In the genomic region with DNA sequence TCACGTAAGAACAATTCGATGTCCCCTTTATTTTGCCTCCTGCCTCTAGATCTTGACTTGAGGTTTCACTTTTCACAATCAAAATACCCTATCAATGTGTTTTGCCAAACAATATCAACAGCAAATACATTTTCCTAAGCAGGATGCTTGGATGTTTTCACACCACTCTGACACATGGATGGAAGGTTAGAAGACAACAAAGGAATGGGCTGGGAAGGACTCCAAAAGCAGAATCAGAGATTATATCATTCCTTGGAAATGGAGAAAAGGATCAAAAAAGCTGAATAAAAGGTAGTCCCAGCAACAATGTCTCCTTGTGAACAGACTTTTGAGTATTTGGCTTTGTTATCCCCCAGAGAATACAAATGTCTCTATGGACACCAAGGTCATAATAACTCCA, we compare ENCODE assay signal across 19 cellular contexts.
A peak's percentile ranks its signal among the peaks of the same experiment; 100 is the strongest.
DNase-seq lines count a peak whose midpoint lies in the region; ATAC-seq and TF ChIP-seq lines count a peak whose summit lies in the region.
"Had no signal": no experiment of that assay in that cellular context is flagged by ENCODE, and none has a peak within 500 bp of the region (broad histone marks: within the 10 kb centered on the region; RNA-seq: fewer than 3 reads in every experiment).

No MANE protein-coding gene starts in this region.

- H3K4me2 ChIP-seq in SK-N-SH (no peak overlapping the region), IMR-90 (ENCODE audit: low read depth, low read length) (no peak overlapping the region), osteoblast (ENCODE audit: insufficient read depth, low read length) (no peak overlapping the region)

- TF ChIP-seq RAD21 in SK-N-SH (IDR thresholded peaks at IDR 0.05; ENCODE audit: low read length), result no peak
- TF ChIP-seq RAD21 in IMR-90 (IDR thresholded peaks at IDR 0.05; ENCODE audit: low read length), result no peak

- H2AFZ ChIP-seq in SK-N-SH (ENCODE audit: low read depth) (no peak overlapping the region), IMR-90 (replicated peaks; ENCODE audit: low read length, poor library complexity) (no peak overlapping the region), osteoblast (ENCODE audit: low read length) (no peak overlapping the region)

- in situ Hi-C loops in IMR-90 (cut with MboI; ENCODE audit: low sequenced_read_pairs), result no loop called here

- H3K18ac ChIP-seq in IMR-90 (ENCODE audit: low read depth, low read length), result no peak overlapping the region; the same call in 1 of the 2 replicates

- no peak for TF ChIP-seq POLR2A in IMR-90 (IDR thresholded peaks at IDR 0.05; ENCODE audit: low read depth, low read length)

- H3K14ac ChIP-seq in IMR-90 (replicated peaks; ENCODE audit: low read depth, low read length), result no peak overlapping the region

- no peak for TF ChIP-seq EP300 in SK-N-SH (IDR thresholded peaks at IDR 0.05; ENCODE audit: borderline replicate concordance in 1 of 2, low read depth in 1 of 2, low read length in 1 of 2)

- ATAC-seq in SK-N-SH treated with all-trans-retinoic acid at 6 μM for 48 hours (no peak), IMR-90 (ENCODE audit: low read depth) (no peak), GM19463 (IDR thresholded peaks at IDR 0.05; ENCODE audit: unreplicated experiment) (no peak), GM19023 (IDR thresholded peaks at IDR 0.05; ENCODE audit: unreplicated experiment) (no peak), GM18870 (IDR thresholded peaks at IDR 0.05; ENCODE audit: unreplicated experiment) (no peak)
- ATAC-seq: Right ventricle myocardium inferior had no signal

- TF ChIP-seq CTCF in SK-N-SH (IDR thresholded peaks at IDR 0.05), result no peak
- TF ChIP-seq CTCF in IMR-90 (conservative IDR thresholded peaks at IDR 0.05; ENCODE audit: low read depth, low read length), result no peak
- no peak for TF ChIP-seq CTCF in osteoblast (IDR thresholded peaks at IDR 0.05; ENCODE audit: extremely low read depth, low read depth, low read length)

- no peak overlapping the region; the same call in 1 of the 2 replicates for H4K91ac ChIP-seq in IMR-90 (ENCODE audit: insufficient read depth, low read depth, low read length)

- H3K4me3 ChIP-seq in SK-N-SH (ENCODE audit: low read depth in 2 of 2, low read length in 1 of 2) (no peak overlapping the region), IMR-90 (ENCODE audit: insufficient read depth, low read depth, low read length) (no peak overlapping the region), osteoblast (ENCODE audit: insufficient read depth, low read length) (no peak overlapping the region)
- H3K4me3 ChIP-seq: SJSA1 had no signal

- dilution Hi-C loops in IMR-90 (cut with HindIII; ENCODE audit: low sequenced_read_pairs, unreplicated experiment), result no loop called here

- H3K9me2 ChIP-seq in SK-N-SH, result no peaks in the 10 kb centered on the region

- H3K56ac ChIP-seq in IMR-90 (ENCODE audit: extremely low read depth, insufficient read depth, low read length), result no peak overlapping the region

- peak overlapping the region; percentile 25; the same call in 1 of the 2 replicates for H2BK120ac ChIP-seq in IMR-90 (ENCODE audit: low read depth, low read length)

- POLR2A ChIA-PET in SK-N-SH (lab: Yijun Ruan, JAX), result no interaction called here
- POLR2A ChIA-PET in IMR-90 (lab: Charles Lee; ENCODE audit: unreplicated experiment), result no interaction called here

- 0 out of 2 replicates have a peak overlapping the region, but pooled peaks have one; percentile 3 for H2BK20ac ChIP-seq in IMR-90 (ENCODE audit: low read depth, low read length)

- DNase-seq in SK-N-SH (no peak), IMR-90 (peak; percentile 63), fibroblast of peridontal ligament (ENCODE audit: extremely low read depth) (peak; percentile 17), osteoblast (ENCODE audit: insufficient read length, low spot score, missing footprints) (no peak)
- DNase-seq: 8988T; CD4-positive, CD25-positive, alpha-beta regulatory T cell; DMS79 treated with DMSO at 0.1 percent for 48 hours; Kasumi-1; NCI-H1092; NCI-H1436; NCI-H2029 treated with DMSO at 0.1 percent for 48 hours; NCI-H524 treated with DMSO at 0.1 percent for 48 hours; NCI-H82 had no signal

- H3K27ac ChIP-seq in SK-N-SH (ENCODE audit: low read depth in 2 of 2, low read length in 1 of 2) (peak overlapping the region in 1 of 2 experiments; percentile 6; a peak in 1 of 4 replicates), IMR-90 (ENCODE audit: insufficient read depth, low read length) (no peak overlapping the region), osteoblast (ENCODE audit: low read depth, low read length) (peak overlapping the region; percentile 89)
- H3K27ac ChIP-seq: SJSA1 had no signal

- intact Hi-C loops in IMR-90 (cut with micrococcal nuclease), result no loop called here

- no peaks in the 10 kb centered on the region for H3K27me3 ChIP-seq in SK-N-SH (ENCODE audit: insufficient read depth)
- H3K27me3 ChIP-seq in IMR-90 (ENCODE audit: control insufficient read depth, insufficient read depth, low read length), result no peaks in the 10 kb centered on the region
- H3K27me3 ChIP-seq in osteoblast (ENCODE audit: insufficient read depth, low read length), result no peaks in the 10 kb centered on the region
- H3K27me3 ChIP-seq: SJSA1 had no signal

- CTCF ChIA-PET in SK-N-SH (lab: Yijun Ruan, JAX) (no interaction called here), IMR-90 (lab: Yijun Ruan, JAX) (no interaction called here)

- peak overlapping the region; percentile 19; the same call in 1 of the 2 replicates for H3K4ac ChIP-seq in IMR-90 (ENCODE audit: low read depth, low read length)

- no peak overlapping the region for H2AK9ac ChIP-seq in IMR-90 (replicated peaks; ENCODE audit: low read depth, low read length, poor library complexity)

- H3K9ac ChIP-seq in SK-N-SH, result no peak overlapping the region
- no peak overlapping the region for H3K9ac ChIP-seq in IMR-90 (ENCODE audit: low read depth, low read length)

- peaks cover 3 to 14% of the 10 kb centered on the region in 2 experiments; a peak in 3 of 4 replicates for H3K4me1 ChIP-seq in SK-N-SH (ENCODE audit: control insufficient read depth in 1 of 2, insufficient read depth in 2 of 2, low read depth in 1 of 2, low read length in 1 of 2)
- peaks cover 21% of the 10 kb centered on the region for H3K4me1 ChIP-seq in IMR-90 (ENCODE audit: control insufficient read depth, insufficient read depth, low read length)
- H3K4me1 ChIP-seq in osteoblast (ENCODE audit: insufficient read depth, low read length), result peaks cover 51% of the 10 kb centered on the region
- H3K4me1 ChIP-seq: SJSA1 had no signal

- H3K79me1 ChIP-seq in IMR-90 (ENCODE audit: low read depth in 1 of 2, low read length in 2 of 2), result peaks cover 0 to 9% of the 10 kb centered on the region in 2 experiments; a peak in 1 of 4 replicates

- H2BK5ac ChIP-seq in IMR-90 (ENCODE audit: low read depth, low read length, poor library complexity, severe bottlenecking), result peak overlapping the region; percentile 8

- peak overlapping the region; percentile 77; the same call in 1 of the 2 replicates for H2AK5ac ChIP-seq in IMR-90 (ENCODE audit: low read depth, low read length)

- H3K79me2 ChIP-seq in SK-N-SH (ENCODE audit: insufficient read depth), result no peaks in the 10 kb centered on the region
- no peaks in the 10 kb centered on the region for H3K79me2 ChIP-seq in osteoblast (ENCODE audit: insufficient read depth, low read length)

- H4K20me1 ChIP-seq in SK-N-SH (ENCODE audit: insufficient read depth) (no peaks in the 10 kb centered on the region), IMR-90 (ENCODE audit: insufficient read depth, low read length) (no peaks in the 10 kb centered on the region), osteoblast (ENCODE audit: insufficient read depth, low read length) (no peaks in the 10 kb centered on the region)

- no peak overlapping the region for H3K23ac ChIP-seq in IMR-90 (ENCODE audit: low read depth, low read length)

- H3K9me3 ChIP-seq in SK-N-SH, result no peaks in the 10 kb centered on the region
- no peaks in the 10 kb centered on the region for H3K9me3 ChIP-seq in IMR-90 (ENCODE audit: control insufficient read depth, insufficient read depth, low read length)
- no peaks in the 10 kb centered on the region for H3K9me3 ChIP-seq in osteoblast (ENCODE audit: low read depth, low read length)
- H3K9me3 ChIP-seq: SJSA1 had no signal

- 96% methylated on average over 2 of the region's 2 CpGs for WGBS in SK-N-SH (ENCODE audit: low lambda C conversion rate)
- WGBS in IMR-90 (ENCODE audit: extremely low coverage in 2 of 2, insufficient read length in 1 of 2), 2 experiments, result 100% methylated on average over 2 of the region's 2 CpGs; no CpG with 5 or more reads in 1 of the 2 experiments

- no peaks in the 10 kb centered on the region for H3K36me3 ChIP-seq in SK-N-SH (replicated peaks in 1 of 2; ENCODE audit: control insufficient read depth in 1 of 2, insufficient read depth in 2 of 2, low read length in 1 of 2)
- no peaks in the 10 kb centered on the region for H3K36me3 ChIP-seq in IMR-90 (ENCODE audit: control insufficient read depth, insufficient read depth, low read length)
- no peaks in the 10 kb centered on the region for H3K36me3 ChIP-seq in osteoblast (ENCODE audit: insufficient read depth, low read length)
- H3K36me3 ChIP-seq: SJSA1 had no signal

- no peak overlapping the region; a peak in 1 of 4 replicates for H4K8ac ChIP-seq in IMR-90 (ENCODE audit: low read depth in 2 of 2, low read length in 2 of 2)

- BruUV-seq in IMR-90 (replicated peaks; lab: Mats Ljungman, UMichigan), result no TSS peak

- H4K5ac ChIP-seq in IMR-90 (ENCODE audit: low read depth, low read length), result no peak overlapping the region

- H3F3A ChIP-seq in SK-N-SH (replicated peaks; ENCODE audit: insufficient read depth), result peaks cover 17% of the 10 kb centered on the region

- H2BK15ac ChIP-seq in IMR-90 (ENCODE audit: low read depth, low read length), result 0 out of 3 replicates have a peak overlapping the region, but pooled peaks have one; percentile 9

- H3K9me1 ChIP-seq in IMR-90 (ENCODE audit: insufficient read depth, low read length), result peaks cover 13% of the 10 kb centered on the region

TF ChIP-seq in SK-N-SH treated with all-trans-retinoic acid at 6 μM for 48 hours, 23 proteins besides CTCF, POLR2A, EP300 and RAD21 (continues in another document):
- TF ChIP-seq ZNF565 (CRISPR knock-in tag; conservative IDR thresholded peaks at IDR 0.05; ENCODE audit: low read depth), result no peak

TF ChIP-seq in IMR-90, 13 proteins besides CTCF, POLR2A, EP300 and RAD21 (continues in another document):
- TF ChIP-seq MXI1 (IDR thresholded peaks at IDR 0.05; ENCODE audit: borderline replicate concordance, low read depth, low read length) (no peak), CEBPB (IDR thresholded peaks at IDR 0.05; ENCODE audit: low read depth, low read length) (no peak), MAFK (IDR thresholded peaks at IDR 0.05; ENCODE audit: low read depth, low read length) (no peak), SMC3 (IDR thresholded peaks at IDR 0.05; ENCODE audit: low read depth, low read length) (no peak), CHD1 (IDR thresholded peaks at IDR 0.05; ENCODE audit: low read depth, low read length) (no peak)
- TF ChIP-seq, protein P1, sequence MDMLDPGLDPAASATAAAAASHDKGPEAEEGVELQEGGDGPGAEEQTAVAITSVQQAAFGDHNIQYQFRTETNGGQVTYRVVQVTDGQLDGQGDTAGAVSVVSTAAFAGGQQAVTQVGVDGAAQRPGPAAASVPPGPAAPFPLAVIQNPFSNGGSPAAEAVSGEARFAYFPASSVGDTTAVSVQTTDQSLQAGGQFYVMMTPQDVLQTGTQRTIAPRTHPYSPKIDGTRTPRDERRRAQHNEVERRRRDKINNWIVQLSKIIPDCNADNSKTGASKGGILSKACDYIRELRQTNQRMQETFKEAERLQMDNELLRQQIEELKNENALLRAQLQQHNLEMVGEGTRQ (IDR thresholded peaks at IDR 0.05; ENCODE audit: low read depth, low read length), result no peak

Comparison
In these comparisons a context has a peak if more than half of its experiments do, and no peak if none do; other contexts are left out.
1. DNase-seq: peak in IMR-90 (single experiment) and fibroblast of peridontal ligament (single experiment); none in SK-N-SH (single experiment) and osteoblast (single experiment).